Comparison of ENCODE assay signal across 12 cellular contexts in the genomic region with DNA sequence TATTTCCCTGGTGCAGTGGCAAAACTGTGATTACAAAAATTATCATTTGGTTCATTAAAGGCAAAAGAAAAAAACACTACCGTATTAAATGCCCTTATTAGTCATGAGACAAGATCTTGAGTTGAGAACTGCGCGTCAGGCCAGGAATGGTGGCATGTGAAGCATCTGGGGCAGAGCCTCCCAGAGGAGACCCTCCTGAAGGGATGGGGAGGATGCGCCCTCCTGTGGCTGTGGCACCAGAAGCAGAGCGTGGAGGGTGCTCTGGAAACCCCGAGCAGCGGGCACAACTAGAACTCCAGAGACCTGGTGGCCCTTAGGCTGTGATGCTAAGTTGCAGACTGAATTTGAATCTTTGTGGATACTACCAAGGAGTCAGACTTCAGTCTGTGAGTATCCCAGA. TPM values are rescaled to one million over a fixed set of nuclear protein-coding genes. Genes with fewer than 3 reads are reported as not detected.
A peak's percentile ranks its signal among the peaks of the same experiment; 100 is the strongest.
DNase-seq lines count a peak whose midpoint lies in the region; ATAC-seq, FAIRE-seq and TF ChIP-seq lines count a peak whose summit lies in the region.
"Had no signal": no experiment of that assay in that cellular context is flagged by ENCODE, and none has a peak within 500 bp of the region (broad histone marks: within the 10 kb centered on the region; RNA-seq: fewer than 3 reads in every experiment).

No MANE protein-coding gene starts in this region.

- H4K5ac ChIP-seq in H1 (ENCODE audit: insufficient read length, low read depth, low read length), result no peak overlapping the region

- H2AFZ ChIP-seq in Loucy (ENCODE audit: low read length) (no peak overlapping the region), H1 (ENCODE audit: low read length) (no peak overlapping the region), trophoblast cell (ENCODE audit: insufficient read depth, low read length, poor library complexity) (no peak overlapping the region)

- H3K9ac ChIP-seq in Loucy (ENCODE audit: low read depth, low read length, poor library complexity, severe bottlenecking) (no peak overlapping the region), H1 (replicated peaks in 1 of 4; ENCODE audit: extremely low read depth in 1 of 4, low read depth in 3 of 4, low read length in 3 of 4) (no peak overlapping the region), trophoblast cell (ENCODE audit: low read length) (no peak overlapping the region)

- no peak overlapping the region for H2BK5ac ChIP-seq in H1 (ENCODE audit: low read depth, low read length)
- H2BK5ac ChIP-seq in trophoblast cell (ENCODE audit: low read depth, low read length, poor library complexity), result no peak overlapping the region

- no peak overlapping the region for H4K91ac ChIP-seq in H1 (replicated peaks; ENCODE audit: insufficient read length, low read length)
- H4K91ac ChIP-seq in trophoblast cell (ENCODE audit: low read depth, low read length), result no peak overlapping the region

- no peak overlapping the region for H4K12ac ChIP-seq in trophoblast cell (ENCODE audit: low read depth, low read length)

- H3K27me3 Mint-ChIP-seq in activated CD4-positive, alpha-beta T cell treated with anti-CD3 and anti-CD28 coated beads for 36 hours, result no peaks in the 10 kb centered on the region
- H3K27me3 Mint-ChIP-seq in naive thymus-derived CD8-positive, alpha-beta T cell, result no peaks in the 10 kb centered on the region
- H3K27me3 Mint-ChIP-seq: dendritic cell treated with granulocyte-macrophage colony-stimulating factor and Interleukin-4, amounts not matched to agents 40 ng/mL and 50 ng/mL, for 4 days had no signal

- H3K79me2 ChIP-seq in Loucy (ENCODE audit: insufficient read depth, low read length), result peaks cover 57% of the 10 kb centered on the region
- H3K79me2 ChIP-seq in H1 (ENCODE audit: control insufficient read depth in 1 of 2, insufficient read depth in 2 of 2, low read length in 2 of 2), result peaks cover 14 to 96% of the 10 kb centered on the region in 2 experiments
- H3K79me2 ChIP-seq in trophoblast cell (ENCODE audit: control insufficient read depth, insufficient read depth, low read length, poor library complexity), result peaks cover 5% of the 10 kb centered on the region

- peak; percentile 70 for ATAC-seq in activated CD4-positive, alpha-beta T cell treated with anti-CD3 and anti-CD28 coated beads for 36 hours
- ATAC-seq in naive thymus-derived CD8-positive, alpha-beta T cell, result peak; percentile 33 to 50

- no peaks in the 10 kb centered on the region for H3K9me3 Mint-ChIP-seq in activated CD4-positive, alpha-beta T cell treated with anti-CD3 and anti-CD28 coated beads for 36 hours (ENCODE audit: low read depth)
- no peaks in the 10 kb centered on the region for H3K9me3 Mint-ChIP-seq in naive thymus-derived CD8-positive, alpha-beta T cell
- H3K9me3 Mint-ChIP-seq: dendritic cell treated with granulocyte-macrophage colony-stimulating factor and Interleukin-4, amounts not matched to agents 40 ng/mL and 50 ng/mL, for 4 days had no signal

- peaks cover 35% of the 10 kb centered on the region for H3K36me3 Mint-ChIP-seq in activated CD4-positive, alpha-beta T cell treated with anti-CD3 and anti-CD28 coated beads for 36 hours (ENCODE audit: low read depth)
- H3K36me3 Mint-ChIP-seq in naive thymus-derived CD8-positive, alpha-beta T cell, result peaks cover 0 to 73% (median 2%) of the 10 kb centered on the region in 3 donors

- H4K8ac ChIP-seq in H1 (ENCODE audit: extremely low read depth, insufficient read depth, low read length) (no peak overlapping the region), trophoblast cell (ENCODE audit: low read depth, low read length) (no peak overlapping the region)

- intact Hi-C loops in activated CD4-positive, alpha-beta T cell treated with anti-CD3 and anti-CD28 coated beads for 36 hours (cut with DNase I, micrococcal nuclease), result loop anchor here in 1 of 2 experiments (1.0 kb wide), 1 partner anchor 190 kb away; no protein-coding TSS in a partner anchor

- H2BK12ac ChIP-seq in H1 (ENCODE audit: low read depth, low read length), result no peak overlapping the region
- H2BK12ac ChIP-seq in trophoblast cell (ENCODE audit: low read length), result no peak overlapping the region

- H3K56ac ChIP-seq in H1 (replicated peaks; ENCODE audit: insufficient read length, low read depth, low read length), result no peak overlapping the region

- no peaks in the 10 kb centered on the region for H3F3A ChIP-seq in Loucy (ENCODE audit: low read depth)

- peak; percentile 42 to 51; a peak in 3 of 4 replicates for TF ChIP-seq RAD21 in H1 (IDR thresholded peaks at IDR 0.05 in 1 of 2, conservative IDR thresholded peaks at IDR 0.05 in 1 of 2; ENCODE audit: low read depth in 2 of 2, low read length in 2 of 2)

- peaks cover 35% of the 10 kb centered on the region for H4K20me1 ChIP-seq in Loucy (ENCODE audit: insufficient read depth, low read length, poor library complexity, severe bottlenecking)
- peaks cover 10 to 24% of the 10 kb centered on the region in 2 experiments for H4K20me1 ChIP-seq in H1 (replicated peaks in 1 of 2; ENCODE audit: control insufficient read depth in 1 of 2, insufficient read depth in 2 of 2, low read length in 2 of 2)

- H3K9me3 ChIP-seq in Loucy (ENCODE audit: insufficient read depth, low read depth, low read length) (no peaks in the 10 kb centered on the region), H1 (ENCODE audit: insufficient read depth in 2 of 2, low read depth in 1 of 2, low read length in 1 of 2) (no peaks in the 10 kb centered on the region), trophoblast cell (ENCODE audit: insufficient read depth, low read depth, low read length) (no peaks in the 10 kb centered on the region)
- H3K9me3 ChIP-seq: SJCRH30, transverse colon had no signal

- no peak overlapping the region for H3K14ac ChIP-seq in H1 (ENCODE audit: insufficient read length)
- H3K14ac ChIP-seq in trophoblast cell (ENCODE audit: low read length), result no peak overlapping the region

- no peak overlapping the region for H2BK20ac ChIP-seq in H1 (ENCODE audit: low read length)

- H2AK5ac ChIP-seq in H1 (ENCODE audit: low read depth, low read length), result no peak overlapping the region
- H2AK5ac ChIP-seq in trophoblast cell (ENCODE audit: low read length), result no peak overlapping the region

- peak; percentile 45; the same call in 1 of the 2 replicates for TF ChIP-seq CTCF in Loucy (conservative IDR thresholded peaks at IDR 0.05; ENCODE audit: low read length)
- peak; percentile 21 to 45 (median 44); a peak in 3 of 4 replicates for TF ChIP-seq CTCF in H1 (IDR thresholded peaks at IDR 0.05; ENCODE audit: control extremely low read depth in 1 of 3, insufficient read depth in 1 of 3, low read depth in 1 of 3, low read length in 3 of 3)

- H3K4me1 ChIP-seq in Loucy (ENCODE audit: insufficient read depth, low read length, poor library complexity, severe bottlenecking) (peaks cover 9% of the 10 kb centered on the region), H1 (replicated peaks in 1 of 4; ENCODE audit: control insufficient read depth in 3 of 4, insufficient read depth in 4 of 4, low read length in 3 of 4) (peaks cover 0 to 11% (median 5%) of the 10 kb centered on the region in 4 experiments; a peak in 6 of 7 replicates), trophoblast cell (ENCODE audit: control insufficient read depth in 1 of 2, insufficient read depth in 2 of 2, low read length in 2 of 2) (peaks cover 3 to 6% of the 10 kb centered on the region in 2 experiments)

- H3K27ac ChIP-seq in H1 (ENCODE audit: low read depth, low read length), result no peak overlapping the region
- H3K27ac ChIP-seq in trophoblast cell (ENCODE audit: low read depth, low read length), result no peak overlapping the region
- H3K27ac ChIP-seq: SJCRH30, transverse colon had no signal

- no peak overlapping the region for H3K23ac ChIP-seq in H1 (ENCODE audit: insufficient read length)
- no peak overlapping the region for H3K23ac ChIP-seq in trophoblast cell (ENCODE audit: low read length)

- H3K4me3 Mint-ChIP-seq in activated CD4-positive, alpha-beta T cell treated with anti-CD3 and anti-CD28 coated beads for 36 hours, result no peak overlapping the region
- H3K4me3 Mint-ChIP-seq in naive thymus-derived CD8-positive, alpha-beta T cell, result no peak overlapping the region
- H3K4me3 Mint-ChIP-seq: dendritic cell treated with granulocyte-macrophage colony-stimulating factor and Interleukin-4, amounts not matched to agents 40 ng/mL and 50 ng/mL, for 4 days had no signal

- no peak overlapping the region for H3K27ac Mint-ChIP-seq in activated CD4-positive, alpha-beta T cell treated with anti-CD3 and anti-CD28 coated beads for 36 hours
- peak overlapping the region in 3 of 10 donors; percentile 46 to 66 (median 58) for H3K27ac Mint-ChIP-seq in naive thymus-derived CD8-positive, alpha-beta T cell
- H3K27ac Mint-ChIP-seq: dendritic cell treated with granulocyte-macrophage colony-stimulating factor and Interleukin-4, amounts not matched to agents 40 ng/mL and 50 ng/mL, for 4 days had no signal

- POLR2A ChIA-PET in activated CD4-positive, alpha-beta T cell treated with anti-CD3 and anti-CD28 coated beads for 36 hours (lab: Charles Lee), result no interaction called here
- POLR2A ChIA-PET in H1 (lab: Charles Lee; ENCODE audit: partially characterized antibody), result interaction anchor here (0.6 to 1.1 kb wide), 4 partner anchors 9 to 75 kb away, joined by 3 read pairs; a partner anchor contains a TSS
- POLR2A ChIA-PET in naive thymus-derived CD8-positive, alpha-beta T cell (lab: Charles Lee), result no interaction called here

- no peak for TF ChIP-seq POLR2A in H1 (IDR thresholded peaks at IDR 0.05; ENCODE audit: control extremely low read depth in 1 of 2, low read depth in 2 of 2, low read length in 2 of 2)

- CTCF ChIA-PET in activated CD4-positive, alpha-beta T cell treated with anti-CD3 and anti-CD28 coated beads for 36 hours (lab: Charles Lee), result no interaction called here
- CTCF ChIA-PET in H1 (lab: Charles Lee; ENCODE audit: partially characterized antibody), result no interaction called here

- peaks cover 13% of the 10 kb centered on the region for H3K4me1 Mint-ChIP-seq in activated CD4-positive, alpha-beta T cell treated with anti-CD3 and anti-CD28 coated beads for 36 hours
- peaks cover 15 to 31% (median 18%) of the 10 kb centered on the region in 4 donors for H3K4me1 Mint-ChIP-seq in naive thymus-derived CD8-positive, alpha-beta T cell

- 92% methylated on average over 7 of the region's 7 CpGs; no CpG with 5 or more reads in 1 of the 2 experiments for WGBS in H1 (ENCODE audit: extremely low coverage in 1 of 2, insufficient coverage in 1 of 2, insufficient read length in 1 of 2, insufficient replicate concordance in 2 of 2, low coverage in 1 of 2, low lambda C conversion rate in 2 of 2, missing lambda C conversion rate in 1 of 2), 2 experiments
- no CpG with 5 or more reads among the region's 7 CpGs for WGBS in trophoblast cell (ENCODE audit: extremely low coverage, insufficient coverage, insufficient read length)

- FAIRE-seq in H1 (lab: Jason Lieb, UNC), result no peak
- FAIRE-seq: GM12891 had no signal

- H3K18ac ChIP-seq in H1 (ENCODE audit: extremely low read depth, low read length) (no peak overlapping the region), trophoblast cell (ENCODE audit: low read length) (no peak overlapping the region)

- H3K9me2 ChIP-seq in Loucy (replicated peaks; ENCODE audit: low read depth, low read length), result no peaks in the 10 kb centered on the region

- H2BK120ac ChIP-seq in H1 (replicated peaks; ENCODE audit: low read depth, low read length) (no peak overlapping the region), trophoblast cell (ENCODE audit: insufficient read depth, low read length, poor library complexity) (no peak overlapping the region)

- H3K79me1 ChIP-seq in H1 (ENCODE audit: low read depth, low read length) (peaks cover 19% of the 10 kb centered on the region), trophoblast cell (ENCODE audit: low read length) (no peaks in the 10 kb centered on the region)

- H3K27me3 ChIP-seq in Loucy (ENCODE audit: insufficient read depth, low read length, poor library complexity, severe bottlenecking) (no peaks in the 10 kb centered on the region), H1 (replicated peaks in 1 of 4; ENCODE audit: control insufficient read depth in 3 of 4, extremely low read depth in 1 of 4, insufficient read depth in 3 of 4, low read length in 3 of 4) (no peaks in the 10 kb centered on the region), trophoblast cell (ENCODE audit: insufficient read depth, low read length) (no peaks in the 10 kb centered on the region)
- H3K27me3 ChIP-seq: SJCRH30, transverse colon had no signal

- H3K36me3 ChIP-seq in Loucy (ENCODE audit: insufficient read depth, low read length) (peaks cover 68% of the 10 kb centered on the region), H1 (ENCODE audit: control insufficient read depth in 2 of 4, insufficient read depth in 4 of 4, low read length in 3 of 4) (peaks cover 19 to 65% (median 26%) of the 10 kb centered on the region in 4 experiments; a peak in 7 of 8 replicates), trophoblast cell (ENCODE audit: control insufficient read depth in 1 of 2, insufficient read depth in 2 of 2, low read length in 2 of 2) (peaks cover 41 to 45% of the 10 kb centered on the region in 2 experiments)

- H2BK15ac ChIP-seq in H1 (ENCODE audit: low read length), result no peak overlapping the region

- DNase-seq in activated CD4-positive, alpha-beta T cell treated with anti-CD3 and anti-CD28 coated beads for 36 hours, result peak; percentile 36
- no peak for DNase-seq in activated CD4-positive, alpha-beta T cell treated with anti-CD3 and anti-CD28 coated beads for 1 hour
- DNase-seq in H1 (ENCODE audit: low read depth in 1 of 2, low spot score in 2 of 2) (no peak), trophoblast cell (no peak), amygdala (lab: John Stamatoyannopoulos, UW) (no peak), HK-2 (ENCODE audit: unreplicated experiment) (no peak)
- DNase-seq in naive thymus-derived CD8-positive, alpha-beta T cell, result peak in 1 of 10 donors; percentile 22

- H3K4me2 ChIP-seq in Loucy (ENCODE audit: low read depth, low read length, poor library complexity, severe bottlenecking), result no peak overlapping the region
- H3K4me2 ChIP-seq in H1 (ENCODE audit: insufficient read depth in 1 of 2, low read depth in 2 of 2, low read length in 2 of 2), result no peak overlapping the region
- no peak overlapping the region for H3K4me2 ChIP-seq in trophoblast cell (ENCODE audit: low read length)

- no peak overlapping the region for H3K4me3 ChIP-seq in Loucy (ENCODE audit: low read length, poor library complexity, severe bottlenecking)
- H3K4me3 ChIP-seq in H1 (ENCODE audit: extremely low read depth in 1 of 4, insufficient read depth in 2 of 4, low read depth in 3 of 4, low read length in 4 of 4), result no peak overlapping the region
- no peak overlapping the region for H3K4me3 ChIP-seq in trophoblast cell (ENCODE audit: low read depth, low read length)
- H3K4me3 ChIP-seq: SJCRH30, transverse colon had no signal

- no peak for TF ChIP-seq EP300 in H1 (IDR thresholded peaks at IDR 0.05; ENCODE audit: borderline replicate concordance in 1 of 2, low read depth in 2 of 2, low read length in 2 of 2)

- H3K4ac ChIP-seq in H1 (replicated peaks; ENCODE audit: insufficient read length, low read depth, low read length) (no peak overlapping the region), trophoblast cell (ENCODE audit: low read depth, low read length) (no peak overlapping the region)

- H3K23me2 ChIP-seq in H1 (ENCODE audit: low read depth, low read length), result no peaks in the 10 kb centered on the region

RNA-seq across cellular contexts. Expression of a gene that starts 11.5 kb away (rescaled TPM):
- 10 to 100 TPM; 81.7 to 87.4 TPM for total RNA-seq in activated CD4-positive, alpha-beta T cell treated with anti-CD3 and anti-CD28 coated beads for 36 hours
- 99.3 and 101 TPM in 2 replicates for total RNA-seq in H1 (2021; fragmentation: NEBNext Ultra II Directional; extraction: Animal tissue kit (Norgen Biotek cat#: 25700))
- polyA plus RNA-seq in H1 (2011; rRNA removed), result 54.7 and 75.1 TPM in 2 replicates
- 59.7 TPM for polyA plus RNA-seq in H1 (2011; cell fraction: cytosol; rRNA removed)
- 109 TPM for polyA plus RNA-seq in H1 (2011; cell fraction: nucleus; rRNA removed)
- polyA plus RNA-seq in H1 (2012, experiment 1 of 2), result 75.0 to 86.5 TPM (median 78.8 TPM) in 4 replicates
- 36.5 TPM for polyA plus RNA-seq in H1 (2012, experiment 2 of 2)
- 51.4 TPM for polyA plus RNA-seq in H1 (2013, experiment 1 of 2)
- polyA plus RNA-seq in H1 (2013, experiment 2 of 2), result 51.4 TPM
- polyA minus RNA-seq in H1 (2011; rRNA and poly(A)+ RNA removed), result 85.1 and 87.1 TPM in 2 replicates
- polyA minus RNA-seq in H1 (2011; cell fraction: cytosol; rRNA and poly(A)+ RNA removed), result 41.0 TPM
- 91.3 TPM for polyA minus RNA-seq in H1 (2011; cell fraction: nucleus; rRNA and poly(A)+ RNA removed)
- total RNA-seq in naive thymus-derived CD8-positive, alpha-beta T cell, result 10 to 100 TPM; 83.2 to 90.8 TPM
- polyA plus RNA-seq in naive thymus-derived CD8-positive, alpha-beta T cell, result 10 to 100 TPM; 36.1 to 49.2 (median 36.7) TPM
- 45.6 and 47.5 TPM in 2 replicates for polyA plus RNA-seq in trophoblast cell (2013)

RNA-seq across cellular contexts. Expression of a gene that starts 12.4 kb away (rescaled TPM):
- 10 to 100 TPM; 66.7 to 72.8 TPM for total RNA-seq in activated CD4-positive, alpha-beta T cell treated with anti-CD3 and anti-CD28 coated beads for 36 hours
- total RNA-seq in H1 (2021; fragmentation: NEBNext Ultra II Directional; extraction: Animal tissue kit (Norgen Biotek cat#: 25700)), result 72.8 and 75.1 TPM in 2 replicates
- polyA plus RNA-seq in H1 (2011; rRNA removed), result 53.8 and 72.4 TPM in 2 replicates
- polyA plus RNA-seq in H1 (2011; cell fraction: cytosol; rRNA removed), result 93.3 TPM
- 68.1 TPM for polyA plus RNA-seq in H1 (2011; cell fraction: nucleus; rRNA removed)
- polyA plus RNA-seq in H1 (2012, experiment 1 of 2), result 64.7 to 89.2 TPM (median 76.4 TPM) in 4 replicates
- 14.9 TPM for polyA plus RNA-seq in H1 (2012, experiment 2 of 2)
- polyA plus RNA-seq in H1 (2013, experiment 1 of 2), result 55.6 TPM
- 51.0 TPM for polyA plus RNA-seq in H1 (2013, experiment 2 of 2)
- 82.6 and 138 TPM in 2 replicates for polyA minus RNA-seq in H1 (2011; rRNA and poly(A)+ RNA removed)
- polyA minus RNA-seq in H1 (2011; cell fraction: cytosol; rRNA and poly(A)+ RNA removed), result 46.4 TPM
- 79.3 TPM for polyA minus RNA-seq in H1 (2011; cell fraction: nucleus; rRNA and poly(A)+ RNA removed)
- 10 to 100 TPM; 73.8 to 73.9 TPM for total RNA-seq in naive thymus-derived CD8-positive, alpha-beta T cell
- polyA plus RNA-seq in naive thymus-derived CD8-positive, alpha-beta T cell, result 10 to 100 TPM; 64.6 to 68.6 (median 66.9) TPM
- 29.9 and 30.4 TPM in 2 replicates for polyA plus RNA-seq in trophoblast cell (2013)
